17 cellular contexts compared by ENCODE assay signal in genomic region chr2:197251576-197251975, GRCh38. TPM values are rescaled to one million over a fixed set of nuclear protein-coding genes. Genes with fewer than 3 reads are reported as not detected.
A peak's percentile ranks its signal among the peaks of the same experiment; 100 is the strongest.
DNase-seq lines count a peak whose midpoint lies in the region; ATAC-seq and TF ChIP-seq lines count a peak whose summit lies in the region.
"Had no signal": no experiment of that assay in that cellular context is flagged by ENCODE, and none has a peak within 500 bp of the region (broad histone marks: within the 10 kb centered on the region; RNA-seq: fewer than 3 reads in every experiment).

No MANE protein-coding gene starts in this region.

- no peak overlapping the region for H3K4me2 ChIP-seq in hepatocyte
- H3K4me2 ChIP-seq: BLaER1 treated with 17β-estradiol and CSF1 and Interleukin-3, amounts not matched to agents 10 nM and 100 nM had no signal

- no peaks in the 10 kb centered on the region for H3K9me2 ChIP-seq in hepatocyte (replicated peaks; ENCODE audit: insufficient read depth)

- peaks cover 96% of the 10 kb centered on the region for H3K4me1 Mint-ChIP-seq in CD4-positive, alpha-beta T cell (ENCODE audit: low read depth)
- H3K4me1 Mint-ChIP-seq in T-cell: peaks cover 88 to 92% (median 91%) of the 10 kb centered on the region in 3 donors
- peaks cover 66 to 84% of the 10 kb centered on the region in 2 donors for H3K4me1 Mint-ChIP-seq in natural killer cell treated with Interleukin-12 subunit alpha and Interleukin-12 subunit beta and Interleukin-15 and Interleukin-18, amount 100 ng/mL, for 72 hours (ENCODE audit: low read depth in 2 of 2)

- no peaks in the 10 kb centered on the region for H3K27me3 ChIP-seq in CD4-positive, alpha-beta T cell (ENCODE audit: control insufficient read depth, insufficient read depth, low read length)
- no peaks in the 10 kb centered on the region for H3K27me3 ChIP-seq in hepatocyte
- H3K27me3 ChIP-seq in brain microvascular endothelial cell (replicated peaks): no peaks in the 10 kb centered on the region
- H3K27me3 ChIP-seq: BLaER1 treated with 17β-estradiol and CSF1 and Interleukin-3, amounts not matched to agents 10 nM and 100 nM had no signal

- no peaks in the 10 kb centered on the region for H4K20me1 ChIP-seq in hepatocyte (ENCODE audit: insufficient read depth, poor library complexity, severe bottlenecking)
- H4K20me1 ChIP-seq: BLaER1 treated with 17β-estradiol and CSF1 and Interleukin-3, amounts not matched to agents 10 nM and 100 nM had no signal

- H3K36me3 ChIP-seq in hepatocyte (replicated peaks; ENCODE audit: insufficient read depth, low read depth) (no peaks in the 10 kb centered on the region), brain microvascular endothelial cell (replicated peaks) (no peaks in the 10 kb centered on the region)
- H3K36me3 ChIP-seq: left ventricle myocardium inferior had no signal

- peaks cover 32% of the 10 kb centered on the region for H3K36me3 Mint-ChIP-seq in CD4-positive, alpha-beta T cell (ENCODE audit: low read depth)
- peaks cover 13% of the 10 kb centered on the region for H3K36me3 Mint-ChIP-seq in T-cell
- H3K36me3 Mint-ChIP-seq in natural killer cell treated with Interleukin-12 subunit alpha and Interleukin-12 subunit beta and Interleukin-15 and Interleukin-18, amount 100 ng/mL, for 72 hours: peaks cover 13% of the 10 kb centered on the region

- no peak for TF ChIP-seq CTCF in CD4-positive, alpha-beta T cell (IDR thresholded peaks at IDR 0.05)
- TF ChIP-seq CTCF in hepatocyte (IDR thresholded peaks at IDR 0.05; ENCODE audit: poor library complexity) (no peak), brain microvascular endothelial cell (IDR thresholded peaks at IDR 0.05; ENCODE audit: low read depth, low read length, missing control alignments) (no peak)

- CTCF ChIA-PET in CD4-positive, alpha-beta T cell (lab: Charles Lee): interaction anchor here (1.5 kb wide), 1 partner anchor 60 kb away, joined by 3 read pairs; no protein-coding TSS in a partner anchor
- CTCF ChIA-PET in T-cell (lab: Charles Lee): interaction anchor here (0.6 to 1.6 kb wide), 4 partner anchors 15 to 237 kb away, joined by 3 to 7 read pairs (median 5); no protein-coding TSS in a partner anchor

- H3K9me3 ChIP-seq in CD4-positive, alpha-beta T cell (ENCODE audit: control insufficient read depth, low read length): no peaks in the 10 kb centered on the region
- no peaks in the 10 kb centered on the region for H3K9me3 ChIP-seq in hepatocyte (ENCODE audit: low read depth)
- H3K9me3 ChIP-seq: BLaER1 treated with 17β-estradiol and CSF1 and Interleukin-3, amounts not matched to agents 10 nM and 100 nM; left ventricle myocardium inferior had no signal

- H3K79me2 ChIP-seq in hepatocyte: no peaks in the 10 kb centered on the region

- no peak overlapping the region for H3K4me3 ChIP-seq in hepatocyte
- no peak overlapping the region for H3K4me3 ChIP-seq in brain microvascular endothelial cell (ENCODE audit: low read depth, low read length)
- H3K4me3 ChIP-seq: BLaER1 treated with 17β-estradiol and CSF1 and Interleukin-3, amounts not matched to agents 10 nM and 100 nM; left ventricle myocardium inferior had no signal

- ATAC-seq in CD4-positive, alpha-beta T cell (ENCODE audit: poor library complexity): no peak
- ATAC-seq in T-cell (replicated peaks in 1 of 4) (no peak), esophagus mucosa (peak; percentile 57)
- ATAC-seq in natural killer cell treated with Interleukin-12 subunit alpha and Interleukin-12 subunit beta and Interleukin-15 and Interleukin-18, amount 100 ng/mL, for 72 hours: no peak
- ATAC-seq: activated CD4-positive, alpha-beta T cell treated with anti-CD3 and anti-CD28 coated beads for 36 hours had no signal

- in situ Hi-C loops in brain microvascular endothelial cell (cut with HindIII; ENCODE audit: low pct_ligation_motif_present, low sequenced_read_pairs): no loop called here

- no peak overlapping the region for H3K27ac ChIP-seq in CD4-positive, alpha-beta T cell (ENCODE audit: low read depth, low read length)
- H3K27ac ChIP-seq in hepatocyte: no peak overlapping the region
- no peak overlapping the region for H3K27ac ChIP-seq in brain microvascular endothelial cell
- H3K27ac ChIP-seq: BLaER1 treated with 17β-estradiol and CSF1 and Interleukin-3, amounts not matched to agents 10 nM and 100 nM; left ventricle myocardium inferior had no signal

- no peaks in the 10 kb centered on the region for H3K27me3 Mint-ChIP-seq in CD4-positive, alpha-beta T cell
- no peaks in the 10 kb centered on the region for H3K27me3 Mint-ChIP-seq in T-cell
- no peaks in the 10 kb centered on the region for H3K27me3 Mint-ChIP-seq in natural killer cell treated with Interleukin-12 subunit alpha and Interleukin-12 subunit beta and Interleukin-15 and Interleukin-18, amount 100 ng/mL, for 72 hours
- H3K27me3 Mint-ChIP-seq: activated CD4-positive, alpha-beta T cell treated with anti-CD3 and anti-CD28 coated beads for 36 hours had no signal

- no peak overlapping the region for H3K4me3 Mint-ChIP-seq in CD4-positive, alpha-beta T cell
- H3K4me3 Mint-ChIP-seq in T-cell: peak overlapping the region in 1 of 3 donors; percentile 39
- H3K4me3 Mint-ChIP-seq in natural killer cell treated with Interleukin-12 subunit alpha and Interleukin-12 subunit beta and Interleukin-15 and Interleukin-18, amount 100 ng/mL, for 72 hours: no peak overlapping the region
- H3K4me3 Mint-ChIP-seq: activated CD4-positive, alpha-beta T cell treated with anti-CD3 and anti-CD28 coated beads for 36 hours had no signal

- H3K9me3 Mint-ChIP-seq in CD4-positive, alpha-beta T cell: no peaks in the 10 kb centered on the region
- no peaks in the 10 kb centered on the region for H3K9me3 Mint-ChIP-seq in T-cell
- no peaks in the 10 kb centered on the region for H3K9me3 Mint-ChIP-seq in natural killer cell treated with Interleukin-12 subunit alpha and Interleukin-12 subunit beta and Interleukin-15 and Interleukin-18, amount 100 ng/mL, for 72 hours

- H3K27ac Mint-ChIP-seq in CD4-positive, alpha-beta T cell: peak overlapping the region; percentile 94
- peak overlapping the region; percentile 82 to 92 for H3K27ac Mint-ChIP-seq in T-cell
- peak overlapping the region; percentile 96 to 98 for H3K27ac Mint-ChIP-seq in natural killer cell treated with Interleukin-12 subunit alpha and Interleukin-12 subunit beta and Interleukin-15 and Interleukin-18, amount 100 ng/mL, for 72 hours

- WGBS in hepatocyte (ENCODE audit: low lambda C conversion rate, missing lambda C conversion rate): 85% methylated on average over 4 of the region's 4 CpGs

- intact Hi-C loops in CD4-positive, alpha-beta T cell (cut with DNase I, micrococcal nuclease): no loop called here

- no peak overlapping the region for H2AFZ ChIP-seq in hepatocyte

- peaks cover 5% of the 10 kb centered on the region for H3K4me1 ChIP-seq in hepatocyte (ENCODE audit: insufficient read depth)

- DNase-seq in CD4-positive, alpha-beta T cell: no peak
- no peak for DNase-seq in T-cell
- no peak for DNase-seq in natural killer cell treated with Interleukin-12 subunit alpha and Interleukin-12 subunit beta and Interleukin-15 and Interleukin-18, amount 100 ng/mL, for 72 hours (ENCODE audit: low spot score)
- DNase-seq in foreskin melanocyte: no peak
- no peak for DNase-seq in OCI-M2 (lab: John Stamatoyannopoulos, UW; ENCODE audit: unreplicated experiment)
- DNase-seq in hepatocyte (ENCODE audit: low spot score): no peak
- no peak for DNase-seq in brain microvascular endothelial cell
- DNase-seq: activated CD4-positive, alpha-beta T cell treated with anti-CD3 and anti-CD28 coated beads for 36 hours; activated T-cell treated with anti-CD3 and anti-CD28 coated beads, Interleukin-2, amount 50 U/mL, for 1 hour; DMS79; erythroblast; left ventricle myocardium inferior; NCI-H2029; NCI-H510A treated with DMSO at 0.1 percent for 48 hours; T-helper 9 cell had no signal

- POLR2A ChIA-PET in CD4-positive, alpha-beta T cell (lab: Charles Lee): interaction anchor here (1.1 to 5.5 kb wide), 8 partner anchors 11 to 76 kb away, joined by 3 to 36 read pairs (median 6); partner anchors contain the start of gene ANKRD44
- POLR2A ChIA-PET in T-cell (lab: Charles Lee): interaction anchor here (0.6 to 1.4 kb wide), 7 partner anchors 11 to 56 kb away, joined by 3 to 7 read pairs (median 3); no protein-coding TSS in a partner anchor

RNA-seq across cellular contexts. Expression of gene ANKRD44, which starts 59.0 kb away (rescaled TPM):
- total RNA-seq in CD4-positive, alpha-beta T cell: 100 to 1,000 TPM; 170 to 186 TPM
- total RNA-seq in T-cell: 100 to 1,000 TPM; 225 to 333 (median 238) TPM
- 6.8 TPM for total RNA-seq in esophagus mucosa
- 100 to 1,000 TPM; 307 to 413 TPM for total RNA-seq in natural killer cell treated with Interleukin-12 subunit alpha and Interleukin-12 subunit beta and Interleukin-15 and Interleukin-18, amount 100 ng/mL, for 72 hours
- total RNA-seq in hepatocyte: 5.9 and 7.5 TPM in 2 replicates
- polyA plus RNA-seq in hepatocyte: 1.7 and 9.1 TPM in 2 replicates

Comparison
In these comparisons a context has a peak if more than half of its experiments do, and no peak if none do; other contexts are left out.
1. RNA of gene ANKRD44, which starts 59.0 kb away (total RNA-seq): 307 to 413 TPM in natural killer cell treated with Interleukin-12 subunit alpha and Interleukin-12 subunit beta and Interleukin-15 and Interleukin-18, amount 100 ng/mL, for 72 hours, 225 to 333 TPM in T-cell and 170 to 186 TPM in CD4-positive, alpha-beta T cell; 6.8 TPM in esophagus mucosa (single experiment) and 5.9 to 7.5 TPM in hepatocyte; every median in the first group is over 10 times any median in the second.
2. Peak in every context shown above with its lines, with median percentiles within 50 percentile points of each other: H3K27ac Mint-ChIP-seq.